In the genomic region with DNA sequence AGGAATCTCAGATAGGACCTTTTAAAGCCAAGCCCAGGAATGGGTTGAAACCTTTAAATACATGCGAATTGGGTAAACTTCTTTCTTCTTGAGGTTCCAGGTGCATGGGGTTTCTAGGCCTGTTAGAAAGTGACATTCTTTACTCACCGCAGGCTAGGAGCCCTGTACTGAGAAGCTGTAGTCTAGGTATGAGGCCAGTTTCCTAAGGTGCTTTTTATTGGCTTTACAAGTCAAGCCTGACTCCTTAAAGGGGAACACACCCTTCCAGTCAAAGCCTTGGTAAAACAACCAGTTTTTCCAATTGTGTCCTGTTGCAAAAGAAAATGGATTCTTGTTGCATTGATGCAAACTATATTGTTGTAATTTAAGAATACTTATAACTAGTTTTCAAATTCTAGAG, we compare ENCODE assay signal across 9 cellular contexts.
DNase-seq lines count a peak whose midpoint lies in the region; ATAC-seq and TF ChIP-seq lines count a peak whose summit lies in the region.
"Had no signal": no experiment of that assay in that cellular context is flagged by ENCODE, and none has a peak within 500 bp of the region (broad histone marks: within the 10 kb centered on the region; RNA-seq: fewer than 3 reads in every experiment).

No MANE protein-coding gene starts in this region.

- no peaks in the 10 kb centered on the region for H3K36me3 ChIP-seq in RWPE2 (ENCODE audit: low read depth)
- H3K36me3 ChIP-seq in vagina = no peaks in the 10 kb centered on the region
- no peaks in the 10 kb centered on the region for H3K36me3 ChIP-seq in heart right ventricle

- H3K9me3 Mint-ChIP-seq in T-cell = no peaks in the 10 kb centered on the region
- H3K9me3 Mint-ChIP-seq: activated T-helper 17 cell treated with anti-CD3 and anti-CD28 coated beads, Interleukin-2, amount 50 U/mL, for 72 hours had no signal

- H3K4me1 ChIP-seq in RWPE2 (ENCODE audit: insufficient read depth, poor library complexity, severe bottlenecking) (no peaks in the 10 kb centered on the region), vagina (no peaks in the 10 kb centered on the region), heart right ventricle (peaks cover 0 to 14% (median 6%) of the 10 kb centered on the region in 9 donors)

- intact Hi-C loops in vagina (cut with DNase I) (no loop called here), heart right ventricle (cut with DNase I) (loop anchor here in 3 of 10 donors (5.0 to 10.0 kb wide), 3 partner anchors 68 to 668 kb away; no protein-coding TSS in a partner anchor)

- H3K4me3 ChIP-seq in GM12864 (ENCODE audit: low read depth, low read length) = no peak overlapping the region; the same call in 1 of the 2 replicates
- H3K4me3 ChIP-seq in RWPE2 (ENCODE audit: severe bottlenecking) = no peak overlapping the region
- H3K4me3 ChIP-seq in vagina = no peak overlapping the region
- H3K4me3 ChIP-seq in heart right ventricle = no peak overlapping the region

- POLR2A ChIA-PET in T-cell (lab: Charles Lee) = no interaction called here

- TF ChIP-seq CTCF in GM12864 (IDR thresholded peaks at IDR 0.05; ENCODE audit: low read depth, low read length, missing control alignments) (no peak), RWPE2 (IDR thresholded peaks at IDR 0.05; ENCODE audit: poor library complexity, severe bottlenecking) (no peak), vagina (IDR thresholded peaks at IDR 0.05) (no peak), heart right ventricle (IDR thresholded peaks at IDR 0.05) (no peak)

- DNase-seq in GM12864 (ENCODE audit: low read depth) (peak; percentile 81), RWPE2 (ENCODE audit: low spot score) (no peak), vagina (ENCODE audit: extremely low spot score in 2 of 2) (no peak), heart right ventricle (no peak), T-cell (no peak), NCI-H69 (lab: John Stamatoyannopoulos, UW) (no peak)

- WGBS in heart right ventricle, 2 donors = 80 to 87% methylated on average over 2 of the region's 2 CpGs

- H3K4me3 Mint-ChIP-seq in T-cell = no peak overlapping the region
- H3K4me3 Mint-ChIP-seq: activated T-helper 17 cell treated with anti-CD3 and anti-CD28 coated beads, Interleukin-2, amount 50 U/mL, for 72 hours had no signal

- no peaks in the 10 kb centered on the region for H3K36me3 Mint-ChIP-seq in T-cell

- TF ChIP-seq POLR2A in vagina (IDR thresholded peaks at IDR 0.05) = no peak

- no peak overlapping the region for H3K27ac ChIP-seq in RWPE2 (ENCODE audit: poor library complexity, severe bottlenecking)
- no peak overlapping the region for H3K27ac ChIP-seq in vagina
- no peak overlapping the region for H3K27ac ChIP-seq in heart right ventricle

- H3K4me1 Mint-ChIP-seq in T-cell = peaks cover 4 to 8% (median 6%) of the 10 kb centered on the region in 3 donors

- H3K27me3 ChIP-seq in RWPE2 (ENCODE audit: insufficient read depth, poor library complexity, severe bottlenecking) (no peaks in the 10 kb centered on the region), vagina (no peaks in the 10 kb centered on the region), heart right ventricle (no peaks in the 10 kb centered on the region)

- ATAC-seq in GM19455 (IDR thresholded peaks at IDR 0.05; ENCODE audit: unreplicated experiment) = peak; percentile 81
- ATAC-seq in HG02973 (IDR thresholded peaks at IDR 0.05; ENCODE audit: unreplicated experiment) = peak; percentile 97
- ATAC-seq in RWPE2 (ENCODE audit: low read depth) = peak; percentile 38; the same call in 2 of the 3 replicates
- ATAC-seq in heart right ventricle = no peak
- no peak for ATAC-seq in T-cell (replicated peaks in 1 of 4)
- ATAC-seq: activated T-helper 17 cell treated with anti-CD3 and anti-CD28 coated beads, Interleukin-2, amount 50 U/mL, for 72 hours had no signal

- H3K27me3 Mint-ChIP-seq in T-cell = no peaks in the 10 kb centered on the region
- H3K27me3 Mint-ChIP-seq: activated T-helper 17 cell treated with anti-CD3 and anti-CD28 coated beads, Interleukin-2, amount 50 U/mL, for 72 hours had no signal

- no peak overlapping the region for H3K27ac Mint-ChIP-seq in T-cell

- CTCF ChIA-PET in T-cell (lab: Charles Lee) = interaction anchor here (0.5 to 4.5 kb wide), 3 partner anchors 10 to 120 kb away, joined by 3 to 71 read pairs (median 11); no protein-coding TSS in a partner anchor

- H3K9me3 ChIP-seq in RWPE2 (ENCODE audit: severe bottlenecking) (no peaks in the 10 kb centered on the region), vagina (no peaks in the 10 kb centered on the region), heart right ventricle (no peaks in the 10 kb centered on the region)

Comparison
In these comparisons a context has a peak if more than half of its experiments do, and no peak if none do; other contexts are left out.
1. ATAC-seq: peak in GM19455 (single experiment), HG02973 (single experiment) and RWPE2 (single experiment); none in heart right ventricle (0 of 8) and T-cell (0 of 4).